25 cellular contexts compared by ENCODE assay signal in genomic region chr7:106155027-106155426, GRCh38.
"Had no signal": no experiment of that assay in that cellular context is flagged by ENCODE, and none has a peak within 500 bp of the region (broad histone marks: within the 10 kb centered on the region; RNA-seq: fewer than 3 reads in every experiment).

No MANE protein-coding gene starts in this region.

- H3K9ac ChIP-seq: neural progenitor cell had no signal

- H3K4me1 ChIP-seq: adrenal gland, ascending aorta, foreskin keratinocyte, neural progenitor cell had no signal

- H3K36me3 ChIP-seq: adrenal gland, ascending aorta, brain microvascular endothelial cell, left lung, neural progenitor cell, transverse colon had no signal

- DNase-seq: activated CD4-positive, alpha-beta T cell treated with anti-CD3 and anti-CD28 coated beads, Interleukin-2, amount 10 ng/mL, durations not matched to agents 7 days and 5 days; activated CD8-positive, alpha-beta T cell treated with anti-CD3 and anti-CD28 coated beads, Interleukin-2, amount 10 ng/mL, durations not matched to agents 7 days and 5 days; activated naive CD4-positive, alpha-beta T cell; activated T-cell treated with anti-CD3 and anti-CD28 coated beads, Interleukin-2, amount 50 U/mL, for 1 hour; adrenal gland; brain microvascular endothelial cell; caudate nucleus; effector CD8-positive, alpha-beta T cell; foreskin keratinocyte; immature natural killer cell; kidney glomerular epithelial cell; left lung; naive thymus-derived CD4-positive, alpha-beta T cell; posterior cingulate gyrus; small intestine; stimulated activated naive B cell treated with anti-CD40 and anti-IgM and Interleukin-4, amounts not matched to agents 10 μg/mL and 1 μg/mL and 100 μg/mL, for 72 hours; transverse colon had no signal

- H3K4me3 ChIP-seq: adrenal gland, ascending aorta, left lung, lung, neural progenitor cell, transverse colon had no signal

- H3K4me2 ChIP-seq: neural progenitor cell had no signal

- H3K9me3 ChIP-seq: adrenal gland, ascending aorta, left lung, transverse colon had no signal

- H2AFZ ChIP-seq: neural progenitor cell had no signal

- ATAC-seq: activated CD4-positive, CD25-positive, alpha-beta regulatory T cell treated with anti-CD3 and anti-CD28 coated beads, Interleukin-2, amount 50 U/mL, for 24 hours; activated CD8-positive, alpha-beta T cell treated with anti-CD3 and anti-CD28 coated beads, Interleukin-2, amount 10 ng/mL, durations not matched to agents 7 days and 5 days; activated T-helper 17 cell treated with anti-CD3 and anti-CD28 coated beads, Interleukin-2, amount 50 U/mL, for 72 hours; foreskin keratinocyte; left lung; naive thymus-derived CD4-positive, alpha-beta T cell; sciatic nerve had no signal

- H3K27me3 ChIP-seq: adrenal gland, ascending aorta, brain microvascular endothelial cell, neural progenitor cell had no signal

- H3K27ac ChIP-seq: adrenal gland, ascending aorta, brain microvascular endothelial cell, foreskin keratinocyte, left lung, neural progenitor cell, transverse colon, VCaP had no signal

- FAIRE-seq: small intestine, urothelium cell line had no signal
